Comparison of ENCODE assay signal across 11 cellular contexts in genomic region chr10:74923556-74923955, GRCh38.
DNase-seq lines count a peak whose midpoint lies in the region; ATAC-seq and TF ChIP-seq lines count a peak whose summit lies in the region.
"Had no signal": no experiment of that assay in that cellular context is flagged by ENCODE, and none has a peak within 500 bp of the region (broad histone marks: within the 10 kb centered on the region; RNA-seq: fewer than 3 reads in every experiment).

No MANE protein-coding gene starts in this region.

- no peak for ATAC-seq in stimulated activated naive CD8-positive, alpha-beta T cell treated with anti-CD3 and anti-CD28 coated beads, Interleukin-15, Interleukin-2, amounts not matched to agents 100 U/mL and 50 U/mL, for 24 hours
- ATAC-seq in lower lobe of right lung (peak; percentile 93), HG03571 (IDR thresholded peaks at IDR 0.05; ENCODE audit: unreplicated experiment) (no peak), GM18867 (IDR thresholded peaks at IDR 0.05; ENCODE audit: unreplicated experiment) (no peak)

- H3K9me3 ChIP-seq in lower lobe of right lung = peaks cover 7% of the 10 kb centered on the region

- no peak for TF ChIP-seq CTCF in lower lobe of right lung (IDR thresholded peaks at IDR 0.05)

- H3K4me1 ChIP-seq in lower lobe of right lung = peaks cover 57% of the 10 kb centered on the region

- no peaks in the 10 kb centered on the region for H3K36me3 ChIP-seq in lower lobe of right lung

- peaks cover 8% of the 10 kb centered on the region for H3K9me3 Mint-ChIP-seq in stimulated activated naive CD8-positive, alpha-beta T cell treated with anti-CD3 and anti-CD28 coated beads, Interleukin-15, Interleukin-2, amounts not matched to agents 100 ng/mL and 50 ng/mL, for 24 hours

- H3K4me3 Mint-ChIP-seq in stimulated activated naive CD8-positive, alpha-beta T cell treated with anti-CD3 and anti-CD28 coated beads, Interleukin-15, Interleukin-2, amounts not matched to agents 100 ng/mL and 50 ng/mL, for 24 hours = no peak overlapping the region

- peak overlapping the region; percentile 20 for H3K27ac Mint-ChIP-seq in stimulated activated naive CD8-positive, alpha-beta T cell treated with anti-CD3 and anti-CD28 coated beads, Interleukin-15, Interleukin-2, amounts not matched to agents 100 ng/mL and 50 ng/mL, for 24 hours

- H3K27ac ChIP-seq in lower lobe of right lung = no peak overlapping the region

- H3K4me3 ChIP-seq in lower lobe of right lung = no peak overlapping the region

- H3K27me3 ChIP-seq in lower lobe of right lung (ENCODE audit: low read depth) = no peaks in the 10 kb centered on the region

- peaks cover 17% of the 10 kb centered on the region for H3K36me3 Mint-ChIP-seq in stimulated activated naive CD8-positive, alpha-beta T cell treated with anti-CD3 and anti-CD28 coated beads, Interleukin-15, Interleukin-2, amounts not matched to agents 100 ng/mL and 50 ng/mL, for 24 hours (ENCODE audit: low read depth)

- intact Hi-C loops in lower lobe of right lung (cut with DNase I) = no loop called here

- no peak for DNase-seq in stimulated activated naive CD8-positive, alpha-beta T cell treated with anti-CD3 and anti-CD28 coated beads, Interleukin-15, Interleukin-2, amounts not matched to agents 100 U/mL and 50 U/mL, for 24 hours
- peak; percentile 54 for DNase-seq in amniotic epithelial cell (ENCODE audit: low read depth)
- peak; percentile 56 for DNase-seq in lower lobe of right lung
- no peak for DNase-seq in GM03348 (ENCODE audit: low spot score)
- no peak for DNase-seq in SKM-1 (lab: John Stamatoyannopoulos, UW; ENCODE audit: unreplicated experiment)
- DNase-seq: hippocampal formation; NCI-H2081; stimulated activated CD4-positive, alpha-beta T cell treated with anti-CD3 and anti-CD28 coated beads, Interleukin-2, amount 100 ng/mL, for 24 hours had no signal

- H3K27me3 Mint-ChIP-seq in stimulated activated naive CD8-positive, alpha-beta T cell treated with anti-CD3 and anti-CD28 coated beads, Interleukin-15, Interleukin-2, amounts not matched to agents 100 ng/mL and 50 ng/mL, for 24 hours = no peaks in the 10 kb centered on the region

- H3K4me1 Mint-ChIP-seq in stimulated activated naive CD8-positive, alpha-beta T cell treated with anti-CD3 and anti-CD28 coated beads, Interleukin-15, Interleukin-2, amounts not matched to agents 100 ng/mL and 50 ng/mL, for 24 hours (ENCODE audit: low read depth) = peaks cover 44% of the 10 kb centered on the region

Comparison
In these comparisons a context has a peak if more than half of its experiments do, and no peak if none do; other contexts are left out.
1. ATAC-seq: peak in lower lobe of right lung (2 of 2); none in stimulated activated naive CD8-positive, alpha-beta T cell treated with anti-CD3 and anti-CD28 coated beads, Interleukin-15, Interleukin-2, amounts not matched to agents 100 U/mL and 50 U/mL, for 24 hours (single experiment), HG03571 (single experiment) and GM18867 (single experiment).
2. DNase-seq: peak in amniotic epithelial cell (single experiment) and lower lobe of right lung (single experiment); none in stimulated activated naive CD8-positive, alpha-beta T cell treated with anti-CD3 and anti-CD28 coated beads, Interleukin-15, Interleukin-2, amounts not matched to agents 100 U/mL and 50 U/mL, for 24 hours (single experiment), GM03348 (single experiment) and SKM-1 (single experiment).